Comparison of ENCODE assay signal across 13 cellular contexts in the genomic region with DNA sequence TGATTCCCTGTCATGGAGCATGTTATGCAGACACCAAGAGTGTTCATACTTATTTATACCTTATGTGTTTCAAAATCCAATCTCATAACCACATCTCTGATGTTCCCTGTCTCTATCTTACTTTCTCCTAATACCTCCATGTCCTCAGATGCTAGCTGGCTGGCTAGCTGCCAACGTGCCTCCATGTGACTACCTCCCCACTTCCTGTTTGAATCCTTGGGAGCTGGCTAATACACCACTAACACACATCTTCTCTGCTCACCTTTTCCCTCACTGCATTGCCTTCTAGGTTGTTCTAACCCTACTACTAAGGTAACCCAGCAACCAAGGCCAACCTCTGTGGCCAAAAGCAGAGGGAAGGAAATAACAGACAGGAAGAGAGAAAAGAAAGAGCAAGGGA. TPM values are rescaled to one million over a fixed set of nuclear protein-coding genes. Genes with fewer than 3 reads are reported as not detected.
DNase-seq lines count a peak whose midpoint lies in the region; ATAC-seq and TF ChIP-seq lines count a peak whose summit lies in the region.
"Had no signal": no experiment of that assay in that cellular context is flagged by ENCODE, and none has a peak within 500 bp of the region (broad histone marks: within the 10 kb centered on the region; RNA-seq: fewer than 3 reads in every experiment).

No MANE protein-coding gene starts in this region.

- H3K27ac ChIP-seq in right atrium auricular region (no peak overlapping the region), testis (no peak overlapping the region)
- H3K27ac ChIP-seq: coronary artery, heart right ventricle had no signal

- H3K9me3 ChIP-seq in right atrium auricular region = peaks cover 0 to 5% of the 10 kb centered on the region in 2 donors
- no peaks in the 10 kb centered on the region for H3K9me3 ChIP-seq in testis

- H3K27me3 ChIP-seq in right atrium auricular region (no peaks in the 10 kb centered on the region), testis (no peaks in the 10 kb centered on the region)
- H3K27me3 ChIP-seq: heart right ventricle had no signal

- no peaks in the 10 kb centered on the region for H3K36me3 ChIP-seq in right atrium auricular region
- H3K36me3 ChIP-seq in testis (ENCODE audit: low read depth, missing control alignments) = no peaks in the 10 kb centered on the region

- H3K4me3 ChIP-seq in right atrium auricular region (no peak overlapping the region), testis (no peak overlapping the region)
- H3K4me3 ChIP-seq: coronary artery, heart right ventricle had no signal

- TF ChIP-seq POLR2A in testis (IDR thresholded peaks at IDR 0.05) = no peak

- TF ChIP-seq CTCF in right atrium auricular region (IDR thresholded peaks at IDR 0.05) (no peak), testis (IDR thresholded peaks at IDR 0.05) (no peak)

- in situ Hi-C loops in KBM-7 (cut with MboI; ENCODE audit: low pct_unique_long_range_greater_than_20kb, low sequenced_read_pairs) = no loop called here

- H3K4me1 ChIP-seq in right atrium auricular region (no peaks in the 10 kb centered on the region), testis (no peaks in the 10 kb centered on the region)
- H3K4me1 ChIP-seq: heart right ventricle had no signal

- no peak for ATAC-seq in Right ventricle myocardium superior (ENCODE audit: poor library complexity)
- ATAC-seq: HCT116, heart right ventricle, sciatic nerve had no signal

- WGBS in testis, 2 donors = 33 to 54% methylated on average over 1 of the region's 1 CpG

- intact Hi-C loops in Right ventricle myocardium superior (cut with DNase I) (no loop called here), testis (cut with DNase I; ENCODE audit: low total_unique reads) (no loop called here)

- peak; percentile 62 for DNase-seq in Right ventricle myocardium superior
- DNase-seq in right atrium auricular region (ENCODE audit: low spot score) = no peak
- DNase-seq in KBM-7 = peak; percentile 56
- peak; percentile 11 for DNase-seq in astrocyte of the hippocampus (ENCODE audit: low read depth, low spot score)
- peak; percentile 39 for DNase-seq in testis
- no peak for DNase-seq in activated gamma-delta T cell (lab: John Stamatoyannopoulos, UW)
- DNase-seq in OCI-M2 (lab: John Stamatoyannopoulos, UW; ENCODE audit: unreplicated experiment) = no peak
- DNase-seq in NCI-H128 (lab: John Stamatoyannopoulos, UW; ENCODE audit: unreplicated experiment) = no peak

RNA-seq across cellular contexts. Expression of a gene that starts 27.3 kb away (rescaled TPM):
- 10.6 TPM for total RNA-seq in Right ventricle myocardium superior
- 1 to 10 TPM; 4.3 to 7.7 TPM for total RNA-seq in right atrium auricular region
- total RNA-seq in testis = 10 to 100 TPM; 20.4 to 23.6 TPM
- 36.6 TPM for polyA plus RNA-seq in testis (ENCODE audit: insufficient read depth, low read depth, low replicate concordance)

RNA-seq across cellular contexts. Expression of a gene that starts 39.3 kb away (rescaled TPM):
- not detected for total RNA-seq in Right ventricle myocardium superior
- total RNA-seq in right atrium auricular region = not detected
- total RNA-seq in testis = under 1 TPM in 1 of 2 donors, not detected in 1; 0.19 TPM
- polyA plus RNA-seq in testis (ENCODE audit: insufficient read depth, low read depth, low replicate concordance) = not detected
- total RNA-seq: heart right ventricle, mononuclear cell, sciatic nerve had no signal
- polyA plus RNA-seq: heart right ventricle had no signal

RNA-seq across cellular contexts. Expression of a gene that starts 49.6 kb away (rescaled TPM):
- not detected for total RNA-seq in Right ventricle myocardium superior
- total RNA-seq in right atrium auricular region = not detected
- not detected for total RNA-seq in testis
- not detected for polyA plus RNA-seq in testis (ENCODE audit: insufficient read depth, low read depth, low replicate concordance)
- total RNA-seq: heart right ventricle, mononuclear cell, sciatic nerve had no signal
- polyA plus RNA-seq: heart right ventricle had no signal

RNA-seq across cellular contexts. Expression of a gene that starts 54.7 kb away (rescaled TPM):
- 41.1 TPM for total RNA-seq in Right ventricle myocardium superior
- 10 to 100 TPM; 52.9 to 71.1 TPM for total RNA-seq in right atrium auricular region
- total RNA-seq in testis = 10 to 100 TPM; 38.7 to 46.7 TPM
- polyA plus RNA-seq in testis (ENCODE audit: insufficient read depth, low read depth, low replicate concordance) = 46.0 TPM

RNA-seq across cellular contexts. Expression of a gene that starts 54.9 kb away (rescaled TPM):
- total RNA-seq in Right ventricle myocardium superior (not detected), right atrium auricular region (not detected), testis (not detected)
- not detected for polyA plus RNA-seq in testis (ENCODE audit: insufficient read depth, low read depth, low replicate concordance)
- total RNA-seq: heart right ventricle, mononuclear cell, sciatic nerve had no signal
- polyA plus RNA-seq: heart right ventricle had no signal

Comparison
In these comparisons a context has a peak if more than half of its experiments do, and no peak if none do; other contexts are left out.
1. DNase-seq: peak in Right ventricle myocardium superior (single experiment), KBM-7 (single experiment), astrocyte of the hippocampus (single experiment) and testis (single experiment); none in right atrium auricular region (single experiment), activated gamma-delta T cell (single experiment), OCI-M2 (single experiment) and NCI-H128 (single experiment).